ENCODE assay signal across 2 cellular contexts in the genomic region with DNA sequence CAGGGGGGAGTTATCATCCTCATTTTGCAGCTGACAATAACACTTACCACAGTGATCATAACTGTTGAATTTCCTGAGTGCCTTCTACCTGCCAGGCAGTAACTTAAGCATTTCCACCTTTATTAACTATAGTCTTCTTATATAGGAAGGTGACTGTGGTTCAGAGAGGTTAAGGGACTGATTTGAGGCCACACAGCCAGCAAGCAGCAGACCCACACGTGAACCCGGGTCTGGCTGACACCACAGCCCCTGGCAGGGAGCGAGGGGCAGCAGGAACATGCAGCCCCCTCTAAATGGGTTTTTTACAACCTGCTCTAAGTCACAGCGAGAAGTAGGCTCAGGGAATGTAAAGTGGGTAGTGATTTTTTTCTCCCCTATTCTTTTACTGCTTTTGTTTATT.
TF ChIP-seq lines count a peak whose summit lies in the region.

No MANE protein-coding gene starts in this region.

TF ChIP-seq in HepG2, 621 proteins besides CTCF, POLR2A, EP300 and RAD21:
- TF ChIP-seq, protein P1, sequence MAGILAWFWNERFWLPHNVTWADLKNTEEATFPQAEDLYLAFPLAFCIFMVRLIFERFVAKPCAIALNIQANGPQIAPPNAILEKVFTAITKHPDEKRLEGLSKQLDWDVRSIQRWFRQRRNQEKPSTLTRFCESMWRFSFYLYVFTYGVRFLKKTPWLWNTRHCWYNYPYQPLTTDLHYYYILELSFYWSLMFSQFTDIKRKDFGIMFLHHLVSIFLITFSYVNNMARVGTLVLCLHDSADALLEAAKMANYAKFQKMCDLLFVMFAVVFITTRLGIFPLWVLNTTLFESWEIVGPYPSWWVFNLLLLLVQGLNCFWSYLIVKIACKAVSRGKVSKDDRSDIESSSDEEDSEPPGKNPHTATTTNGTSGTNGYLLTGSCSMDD (CRISPR knock-in tag; IDR thresholded peaks at IDR 0.05): no peak
- TF ChIP-seq ZNF768 (CRISPR knock-in tag; IDR thresholded peaks at IDR 0.05): peak; percentile 77; the same call in 1 of the 2 replicates

TF ChIP-seq in K562, 482 proteins besides CTCF, POLR2A, EP300 and RAD21:
- no peak for TF ChIP-seq MNT (conservative IDR thresholded peaks at IDR 0.05)
- TF ChIP-seq ZFP36 (IDR thresholded peaks at IDR 0.05; ENCODE audit: low read depth, low read length, partially characterized antibody): peak; percentile 55
- TF ChIP-seq ZBED1 (IDR thresholded peaks at IDR 0.05): no peak
- TF ChIP-seq BCOR (IDR thresholded peaks at IDR 0.05): peak; percentile 44; the same call in 1 of the 2 replicates
- peak; percentile 45 for TF ChIP-seq RBM25 (IDR thresholded peaks at IDR 0.05; ENCODE audit: low read depth, low read length, severe bottlenecking)
- TF ChIP-seq ESRRA (IDR thresholded peaks at IDR 0.05; ENCODE audit: borderline replicate concordance, low read depth): peak; percentile 77
- no peak for TF ChIP-seq ZNF12 (CRISPR knock-in tag; IDR thresholded peaks at IDR 0.05)
